1 cellular context compared by ENCODE assay signal in the genomic region with DNA sequence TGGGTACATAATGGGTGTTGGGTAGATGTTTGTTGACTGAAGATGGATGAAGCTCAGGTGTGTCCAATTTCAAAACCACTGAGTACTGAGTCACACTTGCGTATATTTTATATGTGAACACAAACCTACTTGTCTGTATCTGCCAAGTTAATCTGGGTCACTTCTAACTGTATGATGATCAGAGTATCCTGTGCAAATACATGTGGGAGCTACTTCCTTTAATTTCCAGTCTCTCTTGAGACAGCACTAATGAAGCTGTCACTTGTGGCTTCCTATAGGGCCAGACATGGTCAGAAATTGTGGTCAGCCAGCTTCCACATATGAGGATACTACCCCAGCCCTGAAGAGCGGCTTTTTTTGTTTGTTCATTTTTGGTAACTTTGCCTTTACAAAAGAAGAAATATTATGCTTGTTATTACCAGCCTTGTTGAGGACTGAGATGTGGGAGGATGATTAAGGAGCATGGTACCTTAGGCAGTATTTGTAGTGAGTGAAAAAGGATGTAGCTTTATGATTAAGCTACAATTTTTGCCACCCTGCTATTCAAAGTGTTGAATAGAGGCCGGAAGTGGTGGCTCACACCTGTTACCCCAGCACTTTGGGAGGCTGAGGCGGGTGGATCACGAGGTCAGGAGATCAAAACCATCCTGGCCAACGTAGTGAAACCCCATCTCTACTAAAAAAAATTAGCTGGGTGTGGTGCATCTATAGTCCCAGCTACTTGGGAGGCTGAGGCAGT.
TF ChIP-seq lines count a peak whose summit lies in the region.

No MANE protein-coding gene starts in this region.

TF ChIP-seq in K562, 482 proteins besides CTCF, POLR2A, EP300 and RAD21:
- no peak for TF ChIP-seq SNIP1 (IDR thresholded peaks at IDR 0.05; ENCODE audit: low read depth)
- TF ChIP-seq MAFG (tag; conservative IDR thresholded peaks at IDR 0.05) = no peak
- no peak for TF ChIP-seq NFE2 (IDR thresholded peaks at IDR 0.05; ENCODE audit: low read depth)
- no peak for TF ChIP-seq PCBP2 (IDR thresholded peaks at IDR 0.05; ENCODE audit: low read depth, low read length, poor library complexity, severe bottlenecking)
- no peak for TF ChIP-seq ZNF212 (CRISPR knock-in tag; IDR thresholded peaks at IDR 0.05)
- TF ChIP-seq BRD9 (IDR thresholded peaks at IDR 0.05; ENCODE audit: low read depth, partially characterized antibody) = no peak
- TF ChIP-seq NCOA2 (IDR thresholded peaks at IDR 0.05; ENCODE audit: partially characterized antibody in 2 of 2) = no peak
- TF ChIP-seq ZNF347 (CRISPR knock-in tag; IDR thresholded peaks at IDR 0.05; ENCODE audit: low read depth) = no peak
- TF ChIP-seq ZNF282 (CRISPR knock-in tag; IDR thresholded peaks at IDR 0.05) = no peak
- TF ChIP-seq, protein P1, sequence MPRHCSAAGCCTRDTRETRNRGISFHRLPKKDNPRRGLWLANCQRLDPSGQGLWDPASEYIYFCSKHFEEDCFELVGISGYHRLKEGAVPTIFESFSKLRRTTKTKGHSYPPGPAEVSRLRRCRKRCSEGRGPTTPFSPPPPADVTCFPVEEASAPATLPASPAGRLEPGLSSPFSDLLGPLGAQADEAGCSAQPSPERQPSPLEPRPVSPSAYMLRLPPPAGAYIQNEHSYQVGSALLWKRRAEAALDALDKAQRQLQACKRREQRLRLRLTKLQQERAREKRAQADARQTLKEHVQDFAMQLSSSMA (CRISPR knock-in tag; IDR thresholded peaks at IDR 0.05) = no peak
- TF ChIP-seq LARP7 (IDR thresholded peaks at IDR 0.05) = no peak
- no peak for TF ChIP-seq MCM7 (IDR thresholded peaks at IDR 0.05)
- TF ChIP-seq, protein P2, sequence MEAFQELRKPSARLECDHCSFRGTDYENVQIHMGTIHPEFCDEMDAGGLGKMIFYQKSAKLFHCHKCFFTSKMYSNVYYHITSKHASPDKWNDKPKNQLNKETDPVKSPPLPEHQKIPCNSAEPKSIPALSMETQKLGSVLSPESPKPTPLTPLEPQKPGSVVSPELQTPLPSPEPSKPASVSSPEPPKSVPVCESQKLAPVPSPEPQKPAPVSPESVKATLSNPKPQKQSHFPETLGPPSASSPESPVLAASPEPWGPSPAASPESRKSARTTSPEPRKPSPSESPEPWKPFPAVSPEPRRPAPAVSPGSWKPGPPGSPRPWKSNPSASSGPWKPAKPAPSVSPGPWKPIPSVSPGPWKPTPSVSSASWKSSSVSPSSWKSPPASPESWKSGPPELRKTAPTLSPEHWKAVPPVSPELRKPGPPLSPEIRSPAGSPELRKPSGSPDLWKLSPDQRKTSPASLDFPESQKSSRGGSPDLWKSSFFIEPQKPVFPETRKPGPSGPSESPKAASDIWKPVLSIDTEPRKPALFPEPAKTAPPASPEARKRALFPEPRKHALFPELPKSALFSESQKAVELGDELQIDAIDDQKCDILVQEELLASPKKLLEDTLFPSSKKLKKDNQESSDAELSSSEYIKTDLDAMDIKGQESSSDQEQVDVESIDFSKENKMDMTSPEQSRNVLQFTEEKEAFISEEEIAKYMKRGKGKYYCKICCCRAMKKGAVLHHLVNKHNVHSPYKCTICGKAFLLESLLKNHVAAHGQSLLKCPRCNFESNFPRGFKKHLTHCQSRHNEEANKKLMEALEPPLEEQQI (IDR thresholded peaks at IDR 0.05) = no peak
- TF ChIP-seq, protein P3, sequence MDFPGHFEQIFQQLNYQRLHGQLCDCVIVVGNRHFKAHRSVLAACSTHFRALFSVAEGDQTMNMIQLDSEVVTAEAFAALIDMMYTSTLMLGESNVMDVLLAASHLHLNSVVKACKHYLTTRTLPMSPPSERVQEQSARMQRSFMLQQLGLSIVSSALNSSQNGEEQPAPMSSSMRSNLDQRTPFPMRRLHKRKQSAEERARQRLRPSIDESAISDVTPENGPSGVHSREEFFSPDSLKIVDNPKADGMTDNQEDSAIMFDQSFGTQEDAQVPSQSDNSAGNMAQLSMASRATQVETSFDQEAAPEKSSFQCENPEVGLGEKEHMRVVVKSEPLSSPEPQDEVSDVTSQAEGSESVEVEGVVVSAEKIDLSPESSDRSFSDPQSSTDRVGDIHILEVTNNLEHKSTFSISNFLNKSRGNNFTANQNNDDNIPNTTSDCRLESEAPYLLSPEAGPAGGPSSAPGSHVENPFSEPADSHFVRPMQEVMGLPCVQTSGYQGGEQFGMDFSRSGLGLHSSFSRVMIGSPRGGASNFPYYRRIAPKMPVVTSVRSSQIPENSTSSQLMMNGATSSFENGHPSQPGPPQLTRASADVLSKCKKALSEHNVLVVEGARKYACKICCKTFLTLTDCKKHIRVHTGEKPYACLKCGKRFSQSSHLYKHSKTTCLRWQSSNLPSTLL (IDR thresholded peaks at IDR 0.05) = no peak
- no peak for TF ChIP-seq MEF2A (IDR thresholded peaks at IDR 0.05; ENCODE audit: control insufficient read depth, low read depth, low read length)
